ENCODE assay signal across 18 cellular contexts in the genomic region with DNA sequence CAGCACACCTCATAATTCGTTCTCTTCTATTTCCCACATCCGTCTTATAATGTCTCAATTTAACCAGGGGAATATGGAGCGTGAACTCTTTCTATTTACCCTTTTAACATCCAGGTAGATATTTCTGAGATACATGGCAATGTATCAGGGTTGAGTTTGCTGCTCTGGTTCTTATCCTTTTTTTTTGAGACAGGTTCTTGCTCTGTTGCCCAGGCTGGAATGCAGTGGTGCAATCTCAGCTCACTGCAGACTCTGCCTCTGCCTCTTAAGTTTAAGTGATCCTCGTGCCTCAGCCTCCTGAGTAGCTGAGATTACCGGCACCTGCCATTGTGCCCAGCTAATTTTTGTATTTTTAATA.
"Had no signal": no experiment of that assay in that cellular context is flagged by ENCODE, and none has a peak within 500 bp of the region (broad histone marks: within the 10 kb centered on the region; RNA-seq: fewer than 3 reads in every experiment).

No MANE protein-coding gene starts in this region.

- ATAC-seq: activated CD8-positive, alpha-beta T cell treated with anti-CD3 and anti-CD28 coated beads for 36 hours; activated naive CD8-positive, alpha-beta T cell treated with anti-CD3 and anti-CD28 coated beads, Interleukin-2, amount 50 U/mL, for 24 hours; esophagus mucosa; stimulated activated naive CD8-positive, alpha-beta T cell treated with anti-CD3 and anti-CD28 coated beads, Interleukin-15, amount 100 ng/mL, for 72 hours; T-cell had no signal

- H3K9me3 Mint-ChIP-seq: activated CD4-positive, alpha-beta T cell treated with anti-CD3 and anti-CD28 coated beads, Interleukin-2, amount 10 ng/mL, durations not matched to agents 24 days and 14 days; activated CD8-positive, alpha-beta T cell treated with anti-CD3 and anti-CD28 coated beads for 36 hours; activated naive CD8-positive, alpha-beta T cell treated with anti-CD3 and anti-CD28 coated beads, Interleukin-2, amount 50 U/mL, for 24 hours; activated T-helper 2 cell treated with anti-CD3 and anti-CD28 coated beads, Interferon-gamma antibody, Interleukin-2, Interleukin-4, amounts not matched to agents 10 μg/mL and 5 μg/mL and 100 μg/mL, durations not matched to agents 14 hours and 24 hours and 36 hours; nephron progenitor cell; stimulated activated naive CD8-positive, alpha-beta T cell treated with anti-CD3 and anti-CD28 coated beads, Interleukin-15, amount 100 ng/mL, for 72 hours; T-cell had no signal

- FAIRE-seq: islet of Langerhans had no signal

- DNase-seq: activated CD4-positive, alpha-beta T cell treated with anti-CD3 and anti-CD28 coated beads, Interleukin-2, amount 10 ng/mL, durations not matched to agents 24 days and 14 days; activated CD8-positive, alpha-beta T cell treated with anti-CD3 and anti-CD28 coated beads for 36 hours; activated naive CD4-positive, alpha-beta T cell treated with Interleukin-2 at 50 U/mL for 16 hours; activated naive CD8-positive, alpha-beta T cell treated with anti-CD3 and anti-CD28 coated beads, Interleukin-2, amount 50 U/mL, for 24 hours; activated T-cell treated with anti-CD3 and anti-CD28 coated beads, Interleukin-2, amount 50 U/mL, for 1 hour; aorta; cerebellar nuclear complex; effector CD4-positive, alpha-beta T cell; hippocampal formation; nephron progenitor cell; nucleus accumbens; posterior cingulate gyrus; stimulated activated CD4-positive, alpha-beta T cell treated with anti-CD3 and anti-CD28 coated beads, Interleukin-2, amount 100 ng/mL, for 24 hours; stimulated activated naive CD8-positive, alpha-beta T cell treated with anti-CD3 and anti-CD28 coated beads, Interleukin-15, amount 100 ng/mL, for 72 hours; T-cell had no signal

- H3K4me3 Mint-ChIP-seq: activated CD4-positive, alpha-beta T cell treated with anti-CD3 and anti-CD28 coated beads, Interleukin-2, amount 10 ng/mL, durations not matched to agents 24 days and 14 days; activated CD8-positive, alpha-beta T cell treated with anti-CD3 and anti-CD28 coated beads for 36 hours; activated naive CD8-positive, alpha-beta T cell treated with anti-CD3 and anti-CD28 coated beads, Interleukin-2, amount 50 U/mL, for 24 hours; nephron progenitor cell; stimulated activated naive CD8-positive, alpha-beta T cell treated with anti-CD3 and anti-CD28 coated beads, Interleukin-15, amount 100 ng/mL, for 72 hours; T-cell had no signal

- H3K36me3 Mint-ChIP-seq: T-cell had no signal

- H3K4me1 Mint-ChIP-seq: activated CD4-positive, alpha-beta T cell treated with anti-CD3 and anti-CD28 coated beads, Interleukin-2, amount 10 ng/mL, durations not matched to agents 24 days and 14 days; activated naive CD8-positive, alpha-beta T cell treated with anti-CD3 and anti-CD28 coated beads, Interleukin-2, amount 50 U/mL, for 24 hours; stimulated activated naive CD8-positive, alpha-beta T cell treated with anti-CD3 and anti-CD28 coated beads, Interleukin-15, amount 100 ng/mL, for 72 hours had no signal

- H3K27ac Mint-ChIP-seq: activated CD4-positive, alpha-beta T cell treated with anti-CD3 and anti-CD28 coated beads, Interleukin-2, amount 10 ng/mL, durations not matched to agents 24 days and 14 days; activated CD8-positive, alpha-beta T cell treated with anti-CD3 and anti-CD28 coated beads for 36 hours; activated naive CD8-positive, alpha-beta T cell treated with anti-CD3 and anti-CD28 coated beads, Interleukin-2, amount 50 U/mL, for 24 hours; activated T-helper 2 cell treated with anti-CD3 and anti-CD28 coated beads, Interferon-gamma antibody, Interleukin-2, Interleukin-4, amounts not matched to agents 10 μg/mL and 5 μg/mL and 100 μg/mL, durations not matched to agents 14 hours and 24 hours and 36 hours; nephron progenitor cell; stimulated activated naive CD8-positive, alpha-beta T cell treated with anti-CD3 and anti-CD28 coated beads, Interleukin-15, amount 100 ng/mL, for 72 hours; T-cell had no signal
